Comparison of ENCODE assay signal across 30 cellular contexts in genomic region chr5:74375271-74375670, GRCh38.
"Had no signal": no experiment of that assay in that cellular context is flagged by ENCODE, and none has a peak within 500 bp of the region (broad histone marks: within the 10 kb centered on the region; RNA-seq: fewer than 3 reads in every experiment).

No MANE protein-coding gene starts in this region.

- H3K36me3 Mint-ChIP-seq: activated naive CD8-positive, alpha-beta T cell treated with anti-CD3 and anti-CD28 coated beads for 36 hours; immature natural killer cell; natural killer cell treated with Interleukin-12 subunit alpha and Interleukin-12 subunit beta and Interleukin-15 and Interleukin-18, amount 100 ng/mL, for 72 hours had no signal

- H3K27me3 ChIP-seq: adrenal gland, body of pancreas, cardiac muscle cell, dorsolateral prefrontal cortex, left lung, upper lobe of left lung, vagina had no signal

- H3K4me1 Mint-ChIP-seq: activated CD4-positive, alpha-beta T cell treated with anti-CD3 and anti-CD28 coated beads for 36 hours; activated naive CD8-positive, alpha-beta T cell treated with anti-CD3 and anti-CD28 coated beads for 36 hours; immature natural killer cell; T-helper 17 cell had no signal

- H3K4me3 ChIP-seq: adrenal gland, body of pancreas, cardiac muscle cell, coronary artery, dorsolateral prefrontal cortex, left lung, lower lobe of right lung, upper lobe of left lung, vagina had no signal

- H3K27me3 Mint-ChIP-seq: activated naive CD8-positive, alpha-beta T cell treated with anti-CD3 and anti-CD28 coated beads for 36 hours had no signal

- DNase-seq: activated CD4-positive, alpha-beta T cell treated with anti-CD3 and anti-CD28 coated beads for 36 hours; activated CD4-positive, CD25-positive, alpha-beta regulatory T cell; activated effector memory CD4-positive, alpha-beta T cell treated with anti-CD3 and anti-CD28 coated beads, Interleukin-2, amount 50 U/mL, for 16 hours; activated naive CD4-positive, alpha-beta T cell treated with anti-CD3 and anti-CD28 coated beads for 36 hours; activated naive CD8-positive, alpha-beta T cell treated with anti-CD3 and anti-CD28 coated beads for 36 hours; activated T-cell treated with anti-CD3 and anti-CD28 coated beads for 4 hours; adrenal gland; aorta; body of pancreas; cerebellar nuclear complex; dorsolateral prefrontal cortex; effector memory CD8-positive, alpha-beta T cell; hypothalamus; immature natural killer cell; kidney glomerular epithelial cell; left lung; lower lobe of right lung; mesenchymal stem cell; posterior cingulate gyrus; right cardiac atrium; stimulated activated CD4-positive, alpha-beta T cell treated with anti-CD3 and anti-CD28 coated beads, Interleukin-4, amount 100 ng/mL, for 1 hour; stimulated activated naive CD8-positive, alpha-beta T cell treated with anti-CD3 and anti-CD28 coated beads, Interleukin-15, Interleukin-2, amounts not matched to agents 100 U/mL and 50 U/mL, for 24 hours; T-helper 17 cell; upper lobe of left lung had no signal

- H3K4me3 Mint-ChIP-seq: activated CD4-positive, alpha-beta T cell treated with anti-CD3 and anti-CD28 coated beads for 36 hours; activated CD8-positive, alpha-beta T cell treated with anti-CD3 and anti-CD28 coated beads, Interleukin-2, amount 10 ng/mL, durations not matched to agents 7 days and 5 days; activated naive CD4-positive, alpha-beta T cell treated with anti-CD3 and anti-CD28 coated beads for 36 hours; activated naive CD8-positive, alpha-beta T cell treated with anti-CD3 and anti-CD28 coated beads for 36 hours; activated T-helper 1 cell treated with anti-CD3 and anti-CD28 coated beads, Interleukin-12 subunit alpha, Interleukin-12 subunit beta, Interleukin-2, Interleukin-4 antibody, amounts not matched to agents 30 ng/mL and 10 ng/mL and 1 ng/mL, durations not matched to agents 14 hours and 24 hours and 36 hours; effector memory CD8-positive, alpha-beta T cell; immature natural killer cell; natural killer cell treated with Interleukin-12 subunit alpha and Interleukin-12 subunit beta and Interleukin-15 and Interleukin-18, amount 100 ng/mL, for 72 hours; T-helper 17 cell had no signal

- H3K27ac Mint-ChIP-seq: activated CD4-positive, alpha-beta T cell treated with anti-CD3 and anti-CD28 coated beads for 36 hours; activated CD8-positive, alpha-beta T cell treated with anti-CD3 and anti-CD28 coated beads, Interleukin-2, amount 10 ng/mL, durations not matched to agents 7 days and 5 days; activated naive CD4-positive, alpha-beta T cell treated with anti-CD3 and anti-CD28 coated beads for 36 hours; activated naive CD8-positive, alpha-beta T cell treated with anti-CD3 and anti-CD28 coated beads for 36 hours; activated T-helper 1 cell treated with anti-CD3 and anti-CD28 coated beads, Interleukin-12 subunit alpha, Interleukin-12 subunit beta, Interleukin-2, Interleukin-4 antibody, amounts not matched to agents 30 ng/mL and 10 ng/mL and 1 ng/mL, durations not matched to agents 14 hours and 24 hours and 36 hours; immature natural killer cell; natural killer cell treated with Interleukin-12 subunit alpha and Interleukin-12 subunit beta and Interleukin-15 and Interleukin-18, amount 100 ng/mL, for 72 hours; T-helper 17 cell had no signal

- H3K9me3 Mint-ChIP-seq: activated naive CD4-positive, alpha-beta T cell treated with anti-CD3 and anti-CD28 coated beads for 36 hours; activated naive CD8-positive, alpha-beta T cell treated with anti-CD3 and anti-CD28 coated beads for 36 hours; activated T-helper 1 cell treated with anti-CD3 and anti-CD28 coated beads, Interleukin-12 subunit alpha, Interleukin-12 subunit beta, Interleukin-2, Interleukin-4 antibody, amounts not matched to agents 30 ng/mL and 10 ng/mL and 1 ng/mL, durations not matched to agents 14 hours and 24 hours and 36 hours; effector memory CD8-positive, alpha-beta T cell; immature natural killer cell; natural killer cell treated with Interleukin-12 subunit alpha and Interleukin-12 subunit beta and Interleukin-15 and Interleukin-18, amount 100 ng/mL, for 72 hours had no signal

- H3K9me3 ChIP-seq: adrenal gland, body of pancreas, left lung, lower lobe of right lung, upper lobe of left lung, vagina had no signal

- H3K4me1 ChIP-seq: adrenal gland, left lung had no signal

- H3K36me3 ChIP-seq: adrenal gland, cardiac muscle cell, left lung, lower lobe of right lung, upper lobe of left lung, vagina had no signal

- H3K27ac ChIP-seq: adrenal gland, body of pancreas, cardiac muscle cell, coronary artery, dorsolateral prefrontal cortex, left lung, lower lobe of right lung, upper lobe of left lung, vagina had no signal

- ATAC-seq: activated CD4-positive, alpha-beta T cell treated with anti-CD3 and anti-CD28 coated beads for 36 hours; activated CD8-positive, alpha-beta T cell treated with anti-CD3 and anti-CD28 coated beads, Interleukin-2, amount 10 ng/mL, durations not matched to agents 7 days and 5 days; body of pancreas; effector memory CD8-positive, alpha-beta T cell; left lung; lower lobe of right lung; natural killer cell treated with Interleukin-12 subunit alpha and Interleukin-12 subunit beta and Interleukin-15 and Interleukin-18, amount 100 ng/mL, for 72 hours; right cardiac atrium; T-helper 17 cell had no signal
